8 cellular contexts compared by ENCODE assay signal in the genomic region with DNA sequence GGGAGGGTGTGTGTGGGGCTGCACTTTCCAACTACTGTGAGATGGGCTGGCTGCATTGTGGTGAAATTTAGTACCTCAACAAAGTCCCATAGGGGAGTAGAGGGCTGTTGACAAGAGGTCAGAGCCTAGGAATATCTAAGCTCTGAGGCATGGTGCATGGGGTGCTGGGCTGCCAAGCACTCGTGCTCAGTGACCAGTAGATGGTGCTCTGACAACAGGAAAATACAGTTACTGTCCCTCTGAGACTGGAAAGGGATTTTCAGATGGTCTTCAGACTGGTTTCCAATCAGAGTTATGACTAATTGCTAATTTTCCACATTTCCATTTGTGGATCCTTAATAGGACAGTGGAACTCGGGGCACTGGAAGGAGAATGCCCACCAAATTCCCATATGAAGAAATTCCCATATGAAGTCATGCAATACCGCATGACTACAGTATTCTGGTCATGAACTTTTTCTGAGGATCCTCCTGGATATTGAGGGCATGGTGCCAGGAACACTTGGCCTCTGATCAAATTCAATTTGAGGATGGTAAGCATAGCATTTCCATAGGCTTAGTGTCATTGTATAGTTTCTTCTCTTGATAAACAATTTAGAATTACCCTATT. TPM values are rescaled to one million over a fixed set of nuclear protein-coding genes. Genes with fewer than 3 reads are reported as not detected.
DNase-seq lines count a peak whose midpoint lies in the region; ATAC-seq, FAIRE-seq and TF ChIP-seq lines count a peak whose summit lies in the region.

No MANE protein-coding gene starts in this region.

- H3K9me2 ChIP-seq in DOHH2 (replicated peaks; ENCODE audit: control insufficient read depth, low read length), result no peaks in the 10 kb centered on the region

- DNase-seq in HuH-7.5 (ENCODE audit: low spot score) (peak; percentile 73), NT2/D1 (ENCODE audit: low read depth, low spot score) (peak; percentile 83), astrocyte of the cerebellum (ENCODE audit: low read depth) (peak; percentile 49), hypothalamus (lab: John Stamatoyannopoulos, UW) (peak in 30 of 51 donors; percentile 6 to 71 (median 39)), small intestine (peak; percentile 69)
- no peak for DNase-seq in activated CD4-positive, CD25-positive, alpha-beta regulatory T cell treated with anti-CD3 and anti-CD28 coated beads, Interleukin-2, amount 50 U/mL, for 72 hours

- H3K36me3 ChIP-seq in DOHH2 (ENCODE audit: control insufficient read depth, low read length) (no peaks in the 10 kb centered on the region), NT2/D1 (ENCODE audit: insufficient read depth, insufficient read length, low read length) (no peaks in the 10 kb centered on the region), small intestine (ENCODE audit: control insufficient read depth in 2 of 2, insufficient read depth in 2 of 2, low read length in 2 of 2) (no peaks in the 10 kb centered on the region)

- H3K27ac ChIP-seq in DOHH2 (ENCODE audit: low read depth, low read length) (no peak overlapping the region), small intestine (ENCODE audit: low read depth in 1 of 2, low read length in 1 of 2) (no peak overlapping the region)

- WGBS in small intestine, 3 donors, result 29 to 32% (median 32%) methylated on average over 3 of the region's 3 CpGs

- peak overlapping the region; percentile 13 for H3K9ac ChIP-seq in NT2/D1 (ENCODE audit: insufficient read length, low read depth)

- H3K27me3 ChIP-seq in DOHH2 (ENCODE audit: control insufficient read depth, low read length), result peaks cover 9% of the 10 kb centered on the region; the same call in 1 of the 2 replicates
- peaks cover 46% of the 10 kb centered on the region for H3K27me3 ChIP-seq in NT2/D1 (ENCODE audit: insufficient read depth, insufficient read length)
- H3K27me3 ChIP-seq in small intestine (ENCODE audit: control insufficient read depth in 2 of 2, insufficient read depth in 2 of 2, low read length in 2 of 2), result peaks cover 0 to 12% of the 10 kb centered on the region in 2 donors

- H3K9me3 ChIP-seq in DOHH2 (ENCODE audit: control insufficient read depth, insufficient read depth, low read length) (no peaks in the 10 kb centered on the region), NT2/D1 (ENCODE audit: insufficient read depth, low read length) (no peaks in the 10 kb centered on the region), small intestine (ENCODE audit: control insufficient read depth, low read depth) (no peaks in the 10 kb centered on the region)

- no peaks in the 10 kb centered on the region for H4K20me1 ChIP-seq in DOHH2 (ENCODE audit: control insufficient read depth, insufficient read depth, low read depth, low read length)

- no peak for FAIRE-seq in small intestine (lab: Jason Lieb, UNC)

- H3F3A ChIP-seq in DOHH2 (ENCODE audit: control insufficient read depth, insufficient read depth), result no peaks in the 10 kb centered on the region

- H3K4me3 ChIP-seq in DOHH2 (ENCODE audit: low read length), result no peak overlapping the region
- H3K4me3 ChIP-seq in NT2/D1 (ENCODE audit: insufficient read length, low read depth), result no peak overlapping the region
- no peak overlapping the region for H3K4me3 ChIP-seq in astrocyte of the cerebellum (ENCODE audit: low read depth, low read length)
- no peak overlapping the region for H3K4me3 ChIP-seq in small intestine (ENCODE audit: low read depth in 1 of 2, low read length in 2 of 2)

- H3K79me2 ChIP-seq in DOHH2 (ENCODE audit: control insufficient read depth, low read length), result no peaks in the 10 kb centered on the region

- H3K4me2 ChIP-seq in DOHH2 (ENCODE audit: low read length), result no peak overlapping the region

- TF ChIP-seq CTCF in DOHH2 (IDR thresholded peaks at IDR 0.05; ENCODE audit: low read depth, low read length, poor library complexity, severe bottlenecking) (peak; percentile 81), astrocyte of the cerebellum (IDR thresholded peaks at IDR 0.05; ENCODE audit: low read depth, low read length, missing control alignments) (peak; percentile 86)

- peak; percentile 40 for ATAC-seq in GM19467 (IDR thresholded peaks at IDR 0.05; ENCODE audit: unreplicated experiment)

- in situ Hi-C loops in astrocyte of the cerebellum (cut with HindIII; ENCODE audit: low sequenced_read_pairs), result no loop called here

- H3K4me1 ChIP-seq in DOHH2 (ENCODE audit: control insufficient read depth, low read length) (no peaks in the 10 kb centered on the region), NT2/D1 (ENCODE audit: insufficient read depth, insufficient read length) (peaks cover 8% of the 10 kb centered on the region), small intestine (ENCODE audit: control insufficient read depth in 2 of 2, insufficient read depth in 1 of 2, low read depth in 1 of 2, low read length in 1 of 2) (no peaks in the 10 kb centered on the region)

RNA-seq across cellular contexts. Expression of gene CACNA1E, which starts 4.1 kb away (rescaled TPM):
- polyA plus RNA-seq in small intestine, result under 1 TPM in 1 of 3 donors, not detected in 2; 0.07 TPM
